Comparison of ENCODE assay signal across 2 cellular contexts in the genomic region with DNA sequence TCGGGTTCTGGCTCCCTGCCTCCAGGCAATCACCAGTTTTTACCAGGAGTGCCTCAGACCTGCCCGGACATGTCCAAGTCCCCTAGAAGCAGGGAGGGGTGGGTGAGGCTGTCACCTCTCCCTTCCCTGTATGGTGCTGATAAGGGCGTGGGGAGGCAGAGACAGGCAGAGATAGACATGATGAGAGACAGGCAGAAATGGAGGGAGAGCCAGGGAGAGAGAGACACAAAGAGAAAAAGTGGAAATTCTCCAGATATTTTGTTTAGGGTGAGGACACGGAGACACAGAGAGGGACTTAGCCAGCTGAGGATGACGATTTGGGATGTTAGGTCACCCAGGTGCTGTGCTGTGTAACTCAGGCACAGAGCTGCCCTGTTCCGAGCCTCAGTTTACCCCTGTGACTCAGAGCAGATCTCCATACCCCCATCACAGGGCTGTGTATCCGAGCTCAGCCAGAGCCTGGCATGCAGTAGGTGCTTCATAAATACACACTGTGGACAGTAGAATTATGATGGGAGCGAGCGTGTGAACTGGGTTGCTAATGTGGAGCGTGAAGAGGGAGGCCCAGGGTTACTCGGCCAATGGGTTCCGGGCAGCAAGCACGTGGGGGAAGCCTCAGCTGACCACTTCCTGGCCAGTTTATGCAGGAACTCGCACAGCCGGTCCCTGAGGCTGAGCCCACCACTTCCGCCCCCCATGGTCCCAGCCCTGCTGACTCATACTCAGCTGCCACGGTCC.
TF ChIP-seq lines count a peak whose summit lies in the region.

No MANE protein-coding gene starts in this region.

TF ChIP-seq in HCT116, 20 proteins besides CTCF, POLR2A, EP300 and RAD21:
- TF ChIP-seq JUND (IDR thresholded peaks at IDR 0.05) (peak; percentile 91), YY1 (IDR thresholded peaks at IDR 0.05; ENCODE audit: extremely low read depth, insufficient replicate concordance, low read depth, low read length) (peak; percentile 64), SP1 (IDR thresholded peaks at IDR 0.05; ENCODE audit: low read depth) (peak; percentile 95), EGR1 (IDR thresholded peaks at IDR 0.05; ENCODE audit: low read depth) (peak; percentile 78), EZH2 (IDR thresholded peaks at IDR 0.05) (no peak), TCF7L2 (IDR thresholded peaks at IDR 0.05; ENCODE audit: borderline replicate concordance, extremely low read depth, insufficient read depth, insufficient read length) (peak; percentile 78), CEBPB (IDR thresholded peaks at IDR 0.05; ENCODE audit: low read depth) (no peak), ZNF274 (IDR thresholded peaks at IDR 0.05; ENCODE audit: low read depth, low read length) (no peak), POLR2AphosphoS5 (IDR thresholded peaks at IDR 0.05; ENCODE audit: low read depth, low read length) (peak; percentile 69), SIN3A (IDR thresholded peaks at IDR 0.05; ENCODE audit: low read depth) (peak; percentile 79; the same call in 1 of the 2 replicates), CBX3 (IDR thresholded peaks at IDR 0.05; ENCODE audit: low read depth) (peak; percentile 78; the same call in 1 of the 2 replicates), FOSL1 (IDR thresholded peaks at IDR 0.05; ENCODE audit: low read depth) (peak; percentile 72)
- TF ChIP-seq, protein P1, sequence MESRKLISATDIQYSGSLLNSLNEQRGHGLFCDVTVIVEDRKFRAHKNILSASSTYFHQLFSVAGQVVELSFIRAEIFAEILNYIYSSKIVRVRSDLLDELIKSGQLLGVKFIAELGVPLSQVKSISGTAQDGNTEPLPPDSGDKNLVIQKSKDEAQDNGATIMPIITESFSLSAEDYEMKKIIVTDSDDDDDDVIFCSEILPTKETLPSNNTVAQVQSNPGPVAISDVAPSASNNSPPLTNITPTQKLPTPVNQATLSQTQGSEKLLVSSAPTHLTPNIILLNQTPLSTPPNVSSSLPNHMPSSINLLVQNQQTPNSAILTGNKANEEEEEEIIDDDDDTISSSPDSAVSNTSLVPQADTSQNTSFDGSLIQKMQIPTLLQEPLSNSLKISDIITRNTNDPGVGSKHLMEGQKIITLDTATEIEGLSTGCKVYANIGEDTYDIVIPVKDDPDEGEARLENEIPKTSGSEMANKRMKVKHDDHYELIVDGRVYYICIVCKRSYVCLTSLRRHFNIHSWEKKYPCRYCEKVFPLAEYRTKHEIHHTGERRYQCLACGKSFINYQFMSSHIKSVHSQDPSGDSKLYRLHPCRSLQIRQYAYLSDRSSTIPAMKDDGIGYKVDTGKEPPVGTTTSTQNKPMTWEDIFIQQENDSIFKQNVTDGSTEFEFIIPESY (IDR thresholded peaks at IDR 0.05; ENCODE audit: extremely low read depth, insufficient replicate concordance, low read length), result peak; percentile 22
- TF ChIP-seq, protein P2, sequence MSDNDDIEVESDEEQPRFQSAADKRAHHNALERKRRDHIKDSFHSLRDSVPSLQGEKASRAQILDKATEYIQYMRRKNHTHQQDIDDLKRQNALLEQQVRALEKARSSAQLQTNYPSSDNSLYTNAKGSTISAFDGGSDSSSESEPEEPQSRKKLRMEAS (IDR thresholded peaks at IDR 0.05), result peak; percentile 98

TF ChIP-seq in HepG2, 621 proteins besides CTCF, POLR2A, EP300 and RAD21 (continues in another document):
- peak; percentile 88 for TF ChIP-seq HIVEP1 (CRISPR knock-in tag; IDR thresholded peaks at IDR 0.05)
- TF ChIP-seq HOXA5 (CRISPR knock-in tag; IDR thresholded peaks at IDR 0.05), result peak; percentile 85
- TF ChIP-seq, protein P3, sequence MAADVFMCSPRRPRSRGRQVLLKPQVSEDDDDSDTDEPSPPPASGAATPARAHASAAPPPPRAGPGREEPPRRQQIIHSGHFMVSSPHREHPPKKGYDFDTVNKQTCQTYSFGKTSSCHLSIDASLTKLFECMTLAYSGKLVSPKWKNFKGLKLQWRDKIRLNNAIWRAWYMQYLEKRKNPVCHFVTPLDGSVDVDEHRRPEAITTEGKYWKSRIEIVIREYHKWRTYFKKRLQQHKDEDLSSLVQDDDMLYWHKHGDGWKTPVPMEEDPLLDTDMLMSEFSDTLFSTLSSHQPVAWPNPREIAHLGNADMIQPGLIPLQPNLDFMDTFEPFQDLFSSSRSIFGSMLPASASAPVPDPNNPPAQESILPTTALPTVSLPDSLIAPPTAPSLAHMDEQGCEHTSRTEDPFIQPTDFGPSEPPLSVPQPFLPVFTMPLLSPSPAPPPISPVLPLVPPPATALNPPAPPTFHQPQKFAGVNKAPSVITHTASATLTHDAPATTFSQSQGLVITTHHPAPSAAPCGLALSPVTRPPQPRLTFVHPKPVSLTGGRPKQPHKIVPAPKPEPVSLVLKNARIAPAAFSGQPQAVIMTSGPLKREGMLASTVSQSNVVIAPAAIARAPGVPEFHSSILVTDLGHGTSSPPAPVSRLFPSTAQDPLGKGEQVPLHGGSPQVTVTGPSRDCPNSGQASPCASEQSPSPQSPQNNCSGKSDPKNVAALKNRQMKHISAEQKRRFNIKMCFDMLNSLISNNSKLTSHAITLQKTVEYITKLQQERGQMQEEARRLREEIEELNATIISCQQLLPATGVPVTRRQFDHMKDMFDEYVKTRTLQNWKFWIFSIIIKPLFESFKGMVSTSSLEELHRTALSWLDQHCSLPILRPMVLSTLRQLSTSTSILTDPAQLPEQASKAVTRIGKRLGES (CRISPR knock-in tag; IDR thresholded peaks at IDR 0.05; ENCODE audit: borderline replicate concordance), result no peak
- TF ChIP-seq, protein P4, sequence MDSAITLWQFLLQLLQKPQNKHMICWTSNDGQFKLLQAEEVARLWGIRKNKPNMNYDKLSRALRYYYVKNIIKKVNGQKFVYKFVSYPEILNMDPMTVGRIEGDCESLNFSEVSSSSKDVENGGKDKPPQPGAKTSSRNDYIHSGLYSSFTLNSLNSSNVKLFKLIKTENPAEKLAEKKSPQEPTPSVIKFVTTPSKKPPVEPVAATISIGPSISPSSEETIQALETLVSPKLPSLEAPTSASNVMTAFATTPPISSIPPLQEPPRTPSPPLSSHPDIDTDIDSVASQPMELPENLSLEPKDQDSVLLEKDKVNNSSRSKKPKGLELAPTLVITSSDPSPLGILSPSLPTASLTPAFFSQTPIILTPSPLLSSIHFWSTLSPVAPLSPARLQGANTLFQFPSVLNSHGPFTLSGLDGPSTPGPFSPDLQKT (CRISPR knock-in tag; IDR thresholded peaks at IDR 0.05; ENCODE audit: borderline replicate concordance), result no peak
- TF ChIP-seq ZNF605 (CRISPR knock-in tag; IDR thresholded peaks at IDR 0.05), result peak; percentile 68
- TF ChIP-seq ZNF205 (CRISPR knock-in tag; IDR thresholded peaks at IDR 0.05), result no peak
- no peak for TF ChIP-seq KDM1A (CRISPR knock-in tag; IDR thresholded peaks at IDR 0.05)
- no peak; the same call in 1 of the 2 replicates for TF ChIP-seq ZNF547 (CRISPR knock-in tag; IDR thresholded peaks at IDR 0.05)
- TF ChIP-seq ZNF317 (CRISPR knock-in tag; IDR thresholded peaks at IDR 0.05), result peak; percentile 87; the same call in 1 of the 2 replicates
- peak; percentile 69 for TF ChIP-seq DMAP1 (CRISPR knock-in tag; IDR thresholded peaks at IDR 0.05)
- no peak for TF ChIP-seq TEAD2 (CRISPR knock-in tag; IDR thresholded peaks at IDR 0.05)
- TF ChIP-seq ZNF614 (CRISPR knock-in tag; IDR thresholded peaks at IDR 0.05; ENCODE audit: borderline replicate concordance), result peak; percentile 74
- TF ChIP-seq SRSF4 (IDR thresholded peaks at IDR 0.05; ENCODE audit: low read depth, low read length, poor library complexity, severe bottlenecking), result no peak
- no peak; the same call in 1 of the 2 replicates for TF ChIP-seq SSRP1 (CRISPR knock-in tag; IDR thresholded peaks at IDR 0.05)
- TF ChIP-seq, protein P5, sequence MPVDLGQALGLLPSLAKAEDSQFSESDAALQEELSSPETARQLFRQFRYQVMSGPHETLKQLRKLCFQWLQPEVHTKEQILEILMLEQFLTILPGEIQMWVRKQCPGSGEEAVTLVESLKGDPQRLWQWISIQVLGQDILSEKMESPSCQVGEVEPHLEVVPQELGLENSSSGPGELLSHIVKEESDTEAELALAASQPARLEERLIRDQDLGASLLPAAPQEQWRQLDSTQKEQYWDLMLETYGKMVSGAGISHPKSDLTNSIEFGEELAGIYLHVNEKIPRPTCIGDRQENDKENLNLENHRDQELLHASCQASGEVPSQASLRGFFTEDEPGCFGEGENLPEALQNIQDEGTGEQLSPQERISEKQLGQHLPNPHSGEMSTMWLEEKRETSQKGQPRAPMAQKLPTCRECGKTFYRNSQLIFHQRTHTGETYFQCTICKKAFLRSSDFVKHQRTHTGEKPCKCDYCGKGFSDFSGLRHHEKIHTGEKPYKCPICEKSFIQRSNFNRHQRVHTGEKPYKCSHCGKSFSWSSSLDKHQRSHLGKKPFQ (CRISPR knock-in tag; IDR thresholded peaks at IDR 0.05; ENCODE audit: insufficient replicate concordance), result peak; percentile 43
- TF ChIP-seq ZNF224 (CRISPR knock-in tag; IDR thresholded peaks at IDR 0.05), result no peak
- TF ChIP-seq, protein P6, sequence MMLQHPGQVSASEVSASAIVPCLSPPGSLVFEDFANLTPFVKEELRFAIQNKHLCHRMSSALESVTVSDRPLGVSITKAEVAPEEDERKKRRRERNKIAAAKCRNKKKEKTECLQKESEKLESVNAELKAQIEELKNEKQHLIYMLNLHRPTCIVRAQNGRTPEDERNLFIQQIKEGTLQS (CRISPR knock-in tag; IDR thresholded peaks at IDR 0.05), result peak; percentile 97
- TF ChIP-seq ZNF776 (CRISPR knock-in tag; IDR thresholded peaks at IDR 0.05), result peak; percentile 78; the same call in 1 of the 2 replicates
- TF ChIP-seq, protein P7, sequence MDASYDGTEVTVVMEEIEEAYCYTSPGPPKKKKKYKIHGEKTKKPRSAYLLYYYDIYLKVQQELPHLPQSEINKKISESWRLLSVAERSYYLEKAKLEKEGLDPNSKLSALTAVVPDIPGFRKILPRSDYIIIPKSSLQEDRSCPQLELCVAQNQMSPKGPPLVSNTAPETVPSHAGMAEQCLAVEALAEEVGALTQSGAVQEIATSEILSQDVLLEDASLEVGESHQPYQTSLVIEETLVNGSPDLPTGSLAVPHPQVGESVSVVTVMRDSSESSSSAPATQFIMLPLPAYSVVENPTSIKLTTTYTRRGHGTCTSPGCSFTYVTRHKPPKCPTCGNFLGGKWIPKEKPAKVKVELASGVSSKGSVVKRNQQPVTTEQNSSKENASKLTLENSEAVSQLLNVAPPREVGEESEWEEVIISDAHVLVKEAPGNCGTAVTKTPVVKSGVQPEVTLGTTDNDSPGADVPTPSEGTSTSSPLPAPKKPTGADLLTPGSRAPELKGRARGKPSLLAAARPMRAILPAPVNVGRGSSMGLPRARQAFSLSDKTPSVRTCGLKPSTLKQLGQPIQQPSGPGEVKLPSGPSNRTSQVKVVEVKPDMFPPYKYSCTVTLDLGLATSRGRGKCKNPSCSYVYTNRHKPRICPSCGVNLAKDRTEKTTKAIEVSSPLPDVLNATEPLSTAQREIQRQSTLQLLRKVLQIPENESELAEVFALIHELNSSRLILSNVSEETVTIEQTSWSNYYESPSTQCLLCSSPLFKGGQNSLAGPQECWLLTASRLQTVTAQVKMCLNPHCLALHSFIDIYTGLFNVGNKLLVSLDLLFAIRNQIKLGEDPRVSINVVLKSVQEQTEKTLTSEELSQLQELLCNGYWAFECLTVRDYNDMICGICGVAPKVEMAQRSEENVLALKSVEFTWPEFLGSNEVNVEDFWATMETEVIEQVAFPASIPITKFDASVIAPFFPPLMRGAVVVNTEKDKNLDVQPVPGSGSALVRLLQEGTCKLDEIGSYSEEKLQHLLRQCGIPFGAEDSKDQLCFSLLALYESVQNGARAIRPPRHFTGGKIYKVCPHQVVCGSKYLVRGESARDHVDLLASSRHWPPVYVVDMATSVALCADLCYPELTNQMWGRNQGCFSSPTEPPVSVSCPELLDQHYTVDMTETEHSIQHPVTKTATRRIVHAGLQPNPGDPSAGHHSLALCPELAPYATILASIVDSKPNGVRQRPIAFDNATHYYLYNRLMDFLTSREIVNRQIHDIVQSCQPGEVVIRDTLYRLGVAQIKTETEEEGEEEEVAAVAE (CRISPR knock-in tag; IDR thresholded peaks at IDR 0.05; ENCODE audit: borderline replicate concordance), result no peak; the same call in 1 of the 2 replicates
- no peak for TF ChIP-seq RORA (CRISPR knock-in tag; IDR thresholded peaks at IDR 0.05)
- 0 out of 2 replicates have a peak, but pooled peaks have one; percentile 16 for TF ChIP-seq ZNF737 (CRISPR knock-in tag; IDR thresholded peaks at IDR 0.05; ENCODE audit: borderline replicate concordance)
- TF ChIP-seq FOXO1 (CRISPR knock-in tag; IDR thresholded peaks at IDR 0.05), result peak; percentile 72; the same call in 1 of the 2 replicates
- TF ChIP-seq, protein P8, sequence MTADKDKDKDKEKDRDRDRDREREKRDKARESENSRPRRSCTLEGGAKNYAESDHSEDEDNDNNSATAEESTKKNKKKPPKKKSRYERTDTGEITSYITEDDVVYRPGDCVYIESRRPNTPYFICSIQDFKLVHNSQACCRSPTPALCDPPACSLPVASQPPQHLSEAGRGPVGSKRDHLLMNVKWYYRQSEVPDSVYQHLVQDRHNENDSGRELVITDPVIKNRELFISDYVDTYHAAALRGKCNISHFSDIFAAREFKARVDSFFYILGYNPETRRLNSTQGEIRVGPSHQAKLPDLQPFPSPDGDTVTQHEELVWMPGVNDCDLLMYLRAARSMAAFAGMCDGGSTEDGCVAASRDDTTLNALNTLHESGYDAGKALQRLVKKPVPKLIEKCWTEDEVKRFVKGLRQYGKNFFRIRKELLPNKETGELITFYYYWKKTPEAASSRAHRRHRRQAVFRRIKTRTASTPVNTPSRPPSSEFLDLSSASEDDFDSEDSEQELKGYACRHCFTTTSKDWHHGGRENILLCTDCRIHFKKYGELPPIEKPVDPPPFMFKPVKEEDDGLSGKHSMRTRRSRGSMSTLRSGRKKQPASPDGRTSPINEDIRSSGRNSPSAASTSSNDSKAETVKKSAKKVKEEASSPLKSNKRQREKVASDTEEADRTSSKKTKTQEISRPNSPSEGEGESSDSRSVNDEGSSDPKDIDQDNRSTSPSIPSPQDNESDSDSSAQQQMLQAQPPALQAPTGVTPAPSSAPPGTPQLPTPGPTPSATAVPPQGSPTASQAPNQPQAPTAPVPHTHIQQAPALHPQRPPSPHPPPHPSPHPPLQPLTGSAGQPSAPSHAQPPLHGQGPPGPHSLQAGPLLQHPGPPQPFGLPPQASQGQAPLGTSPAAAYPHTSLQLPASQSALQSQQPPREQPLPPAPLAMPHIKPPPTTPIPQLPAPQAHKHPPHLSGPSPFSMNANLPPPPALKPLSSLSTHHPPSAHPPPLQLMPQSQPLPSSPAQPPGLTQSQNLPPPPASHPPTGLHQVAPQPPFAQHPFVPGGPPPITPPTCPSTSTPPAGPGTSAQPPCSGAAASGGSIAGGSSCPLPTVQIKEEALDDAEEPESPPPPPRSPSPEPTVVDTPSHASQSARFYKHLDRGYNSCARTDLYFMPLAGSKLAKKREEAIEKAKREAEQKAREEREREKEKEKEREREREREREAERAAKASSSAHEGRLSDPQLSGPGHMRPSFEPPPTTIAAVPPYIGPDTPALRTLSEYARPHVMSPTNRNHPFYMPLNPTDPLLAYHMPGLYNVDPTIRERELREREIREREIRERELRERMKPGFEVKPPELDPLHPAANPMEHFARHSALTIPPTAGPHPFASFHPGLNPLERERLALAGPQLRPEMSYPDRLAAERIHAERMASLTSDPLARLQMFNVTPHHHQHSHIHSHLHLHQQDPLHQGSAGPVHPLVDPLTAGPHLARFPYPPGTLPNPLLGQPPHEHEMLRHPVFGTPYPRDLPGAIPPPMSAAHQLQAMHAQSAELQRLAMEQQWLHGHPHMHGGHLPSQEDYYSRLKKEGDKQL (CRISPR knock-in tag; IDR thresholded peaks at IDR 0.05; ENCODE audit: low read depth), result no peak; the same call in 1 of the 2 replicates
- peak; percentile 51; the same call in 1 of the 2 replicates for TF ChIP-seq YEATS2 (CRISPR knock-in tag; IDR thresholded peaks at IDR 0.05; ENCODE audit: borderline replicate concordance)
- no peak for TF ChIP-seq SMAD9 (CRISPR knock-in tag; IDR thresholded peaks at IDR 0.05)
- no peak for TF ChIP-seq ZNF441 (CRISPR knock-in tag; IDR thresholded peaks at IDR 0.05; ENCODE audit: borderline replicate concordance)
- TF ChIP-seq ZNF644 (CRISPR knock-in tag; IDR thresholded peaks at IDR 0.05; ENCODE audit: low read depth), result no peak
- no peak for TF ChIP-seq ZNF598 (CRISPR knock-in tag; IDR thresholded peaks at IDR 0.05; ENCODE audit: borderline replicate concordance)
- TF ChIP-seq ZNF510 (CRISPR knock-in tag; IDR thresholded peaks at IDR 0.05; ENCODE audit: low read depth), result no peak
- peak; percentile 99 for TF ChIP-seq TP53 (CRISPR knock-in tag; conservative IDR thresholded peaks at IDR 0.05)
- peak; percentile 72; the same call in 1 of the 2 replicates for TF ChIP-seq WIZ (CRISPR knock-in tag; IDR thresholded peaks at IDR 0.05)
